Comparison of ENCODE assay signal across 1 cellular context in the genomic region with DNA sequence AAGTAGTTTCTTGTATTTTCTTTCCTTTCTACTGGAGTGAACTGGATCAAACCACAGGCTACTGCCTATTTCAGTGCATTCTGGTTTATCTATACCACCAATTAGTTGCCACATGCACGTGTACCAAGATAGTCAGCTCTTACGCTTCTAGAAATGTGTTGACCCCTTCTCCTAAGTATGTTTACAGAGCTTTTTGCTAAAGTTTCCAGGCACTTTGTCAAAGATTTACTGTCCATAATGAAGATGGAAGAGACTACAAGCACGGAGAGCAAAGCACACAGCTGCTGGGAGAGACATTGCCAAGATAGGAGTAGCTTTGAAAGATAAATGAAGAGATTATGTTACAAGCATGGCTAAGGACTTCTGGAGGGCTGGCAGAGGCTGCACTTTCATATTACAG.
TF ChIP-seq lines count a peak whose summit lies in the region.

No MANE protein-coding gene starts in this region.

TF ChIP-seq in SK-N-SH, 30 proteins besides CTCF, POLR2A, EP300 and RAD21 (continued from another document):
- no peak for TF ChIP-seq ZBTB33 (IDR thresholded peaks at IDR 0.05; ENCODE audit: borderline replicate concordance, low read depth)
